ENCODE assay signal across 1 cellular context in the genomic region with DNA sequence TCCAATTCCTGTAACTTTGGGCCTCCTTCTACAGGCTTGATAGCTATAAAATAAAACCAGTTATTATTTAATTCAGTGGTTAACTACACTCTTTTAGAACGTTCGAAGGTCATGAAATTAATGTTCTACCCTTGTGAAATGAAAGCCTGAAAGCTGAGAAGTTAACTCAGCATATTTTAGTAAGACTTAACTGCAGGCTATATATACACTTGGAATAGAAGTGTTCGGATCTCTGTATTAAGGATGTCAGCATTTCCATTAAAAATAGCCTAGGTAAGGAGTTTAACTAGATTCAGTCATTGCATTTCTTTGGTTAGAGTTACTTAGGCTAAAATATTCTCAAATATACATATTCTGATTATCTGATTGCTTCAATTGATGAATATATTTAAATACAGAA.
TF ChIP-seq lines count a peak whose summit lies in the region.

No MANE protein-coding gene starts in this region.

TF ChIP-seq in WTC11, 78 proteins besides CTCF, POLR2A, EP300 and RAD21 (continued from another document):
- TF ChIP-seq, protein P1, sequence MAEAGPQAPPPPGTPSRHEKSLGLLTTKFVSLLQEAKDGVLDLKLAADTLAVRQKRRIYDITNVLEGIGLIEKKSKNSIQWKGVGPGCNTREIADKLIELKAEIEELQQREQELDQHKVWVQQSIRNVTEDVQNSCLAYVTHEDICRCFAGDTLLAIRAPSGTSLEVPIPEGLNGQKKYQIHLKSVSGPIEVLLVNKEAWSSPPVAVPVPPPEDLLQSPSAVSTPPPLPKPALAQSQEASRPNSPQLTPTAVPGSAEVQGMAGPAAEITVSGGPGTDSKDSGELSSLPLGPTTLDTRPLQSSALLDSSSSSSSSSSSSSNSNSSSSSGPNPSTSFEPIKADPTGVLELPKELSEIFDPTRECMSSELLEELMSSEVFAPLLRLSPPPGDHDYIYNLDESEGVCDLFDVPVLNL (CRISPR knock-in tag; IDR thresholded peaks at IDR 0.05; ENCODE audit: borderline replicate concordance, low read depth): no peak
